Comparison of ENCODE assay signal across 8 cellular contexts in the genomic region with DNA sequence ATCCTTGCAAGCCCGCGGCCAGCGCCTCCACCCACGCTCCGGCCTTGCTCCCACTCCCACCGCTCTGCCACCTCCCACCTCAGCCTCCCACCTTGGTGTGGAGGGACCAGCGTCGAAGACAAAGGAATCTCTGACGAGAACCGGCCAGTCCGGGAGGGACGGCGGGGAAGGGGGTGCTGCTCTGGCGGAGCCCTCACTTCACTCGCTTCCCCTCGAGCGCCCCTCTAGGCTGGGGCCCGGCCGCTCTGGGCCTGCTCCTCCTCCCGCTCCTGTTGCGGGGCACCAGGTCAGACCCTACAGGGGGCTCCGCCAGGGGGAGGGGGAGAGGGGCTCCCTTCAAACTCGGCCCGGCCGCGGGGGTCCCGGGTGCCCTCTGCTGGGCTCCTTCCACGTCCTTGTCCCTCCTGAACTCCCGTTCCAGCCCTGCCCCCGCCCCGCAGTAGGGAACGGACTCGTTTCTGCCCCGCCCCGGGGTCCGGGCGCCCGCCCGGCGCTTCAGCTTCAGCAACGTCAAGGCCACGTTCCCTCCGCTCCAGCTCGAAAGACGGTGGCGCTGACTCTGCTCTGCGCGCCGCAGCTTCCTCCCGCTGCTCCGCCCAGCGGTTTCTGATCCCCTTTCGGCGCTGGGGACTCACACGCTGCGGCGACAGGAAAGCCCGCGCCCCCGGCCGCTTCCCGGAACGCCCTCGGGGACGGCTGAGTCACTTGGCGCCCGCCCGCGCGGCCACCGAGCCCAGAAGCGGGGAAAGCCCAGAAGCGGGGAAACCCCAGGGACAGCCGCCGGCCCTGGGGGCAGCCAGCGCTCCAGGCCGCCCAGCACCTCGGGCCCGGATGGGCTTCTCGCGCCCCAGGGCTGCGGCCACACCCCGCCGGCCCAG. TPM values are rescaled to one million over a fixed set of nuclear protein-coding genes. Genes with fewer than 3 reads are reported as not detected.
A peak's percentile ranks its signal among the peaks of the same experiment; 100 is the strongest.
DNase-seq lines count a peak whose midpoint lies in the region; ATAC-seq and TF ChIP-seq lines count a peak whose summit lies in the region.

No MANE protein-coding gene starts in this region.

- peak; percentile 82 for DNase-seq in GM12864 (ENCODE audit: low read depth)
- DNase-seq in NB4 (ENCODE audit: low read depth), result peak; percentile 97
- DNase-seq in SKM-1 treated with dmso at 0.1 percent for 144 hours (lab: John Stamatoyannopoulos, UW; ENCODE audit: unreplicated experiment), result peak; percentile 92
- DNase-seq in activated naive CD8-positive, alpha-beta T cell treated with anti-CD3 and anti-CD28 coated beads, Interleukin-2, amount 10 ng/mL, durations not matched to agents 7 days and 5 days, result peak; percentile 92
- DNase-seq in heart left ventricle, result peak; percentile 90 to 96 (median 93)
- DNase-seq in posterior cingulate gyrus, result peak; percentile 43 to 95 (median 67)
- DNase-seq in upper lobe of left lung, result peak; percentile 93 to 97

- intact Hi-C loops in heart left ventricle (cut with DNase I), result loop anchor here in 7 of 10 donors (2.0 to 10.0 kb wide), 3 partner anchors 28 to 48 kb away; a partner anchor contains a TSS
- intact Hi-C loops in posterior cingulate gyrus (cut with DNase I), result no loop called here

- H3K27ac Mint-ChIP-seq in activated naive CD8-positive, alpha-beta T cell treated with anti-CD3 and anti-CD28 coated beads, Interleukin-2, amount 10 ng/mL, durations not matched to agents 7 days and 5 days, result peak overlapping the region; percentile 88

- H3K9me3 Mint-ChIP-seq in activated naive CD8-positive, alpha-beta T cell treated with anti-CD3 and anti-CD28 coated beads, Interleukin-2, amount 10 ng/mL, durations not matched to agents 7 days and 5 days, result no peaks in the 10 kb centered on the region

- H3K36me3 Mint-ChIP-seq in activated naive CD8-positive, alpha-beta T cell treated with anti-CD3 and anti-CD28 coated beads, Interleukin-2, amount 10 ng/mL, durations not matched to agents 7 days and 5 days, result no peaks in the 10 kb centered on the region

- H3K4me1 ChIP-seq in heart left ventricle (peaks cover 0 to 72% (median 43%) of the 10 kb centered on the region in 12 donors), upper lobe of left lung (peaks cover 21 to 55% (median 29%) of the 10 kb centered on the region in 4 donors)

- peak overlapping the region; percentile 86 for H3K4me3 Mint-ChIP-seq in activated naive CD8-positive, alpha-beta T cell treated with anti-CD3 and anti-CD28 coated beads, Interleukin-2, amount 10 ng/mL, durations not matched to agents 7 days and 5 days

- H3K9me3 ChIP-seq in heart left ventricle, result no peaks in the 10 kb centered on the region
- no peaks in the 10 kb centered on the region for H3K9me3 ChIP-seq in upper lobe of left lung

- H3K27me3 ChIP-seq in heart left ventricle, result no peaks in the 10 kb centered on the region
- H3K27me3 ChIP-seq in upper lobe of left lung, result no peaks in the 10 kb centered on the region

- H3K36me3 ChIP-seq in heart left ventricle, result no peaks in the 10 kb centered on the region
- H3K36me3 ChIP-seq in upper lobe of left lung, result no peaks in the 10 kb centered on the region

- H3K4me3 ChIP-seq in GM12864 (ENCODE audit: low read depth, low read length) (peak overlapping the region; percentile 83), NB4 (ENCODE audit: low read depth, low read length) (peak overlapping the region; percentile 70), heart left ventricle (peak overlapping the region; percentile 8 to 76 (median 64)), upper lobe of left lung (peak overlapping the region; percentile 5 to 65 (median 52))

- WGBS in heart left ventricle, 4 donors, result 1 to 2% (median 1%) methylated on average over 30 to 84 of the region's 84 CpGs
- WGBS in upper lobe of left lung, 2 donors, result 2 to 7% methylated on average over 19 to 29 of the region's 84 CpGs

- H3K27ac ChIP-seq in heart left ventricle (peak overlapping the region; percentile 80 to 98 (median 92)), upper lobe of left lung (peak overlapping the region; percentile 94 to 97 (median 95))

- TF ChIP-seq POLR2A in NB4 (IDR thresholded peaks at IDR 0.05; ENCODE audit: extremely low read depth, insufficient read length), result peak; percentile 60
- peak in 1 of 2 donors; percentile 39 for TF ChIP-seq POLR2A in heart left ventricle (IDR thresholded peaks at IDR 0.05)
- peak in 3 of 4 donors; percentile 8 to 76 (median 65) for TF ChIP-seq POLR2A in upper lobe of left lung (IDR thresholded peaks at IDR 0.05)

- ATAC-seq in HG02571 (IDR thresholded peaks at IDR 0.05; ENCODE audit: unreplicated experiment) (peak; percentile 81), heart left ventricle (peak; percentile 84 to 95 (median 93)), upper lobe of left lung (ENCODE audit: low FRiP score in 2 of 2) (peak; percentile 95)
- ATAC-seq in activated naive CD8-positive, alpha-beta T cell treated with anti-CD3 and anti-CD28 coated beads, Interleukin-2, amount 10 ng/mL, durations not matched to agents 7 days and 5 days (ENCODE audit: low read depth), result peak; percentile 89

- peaks cover 12% of the 10 kb centered on the region for H3K4me1 Mint-ChIP-seq in activated naive CD8-positive, alpha-beta T cell treated with anti-CD3 and anti-CD28 coated beads, Interleukin-2, amount 10 ng/mL, durations not matched to agents 7 days and 5 days

- H3K27me3 Mint-ChIP-seq in activated naive CD8-positive, alpha-beta T cell treated with anti-CD3 and anti-CD28 coated beads, Interleukin-2, amount 10 ng/mL, durations not matched to agents 7 days and 5 days, result peaks cover 25% of the 10 kb centered on the region

- POLR2A ChIA-PET in activated naive CD8-positive, alpha-beta T cell treated with anti-CD3 and anti-CD28 coated beads, Interleukin-2, amount 10 ng/mL, durations not matched to agents 7 days and 5 days (lab: Charles Lee), result interaction anchor here (0.6 to 1.3 kb wide), 5 partner anchors 12 to 178 kb away, joined by 3 to 13 read pairs (median 3); a partner anchor contains a TSS

- peak; percentile 4 to 92 (median 86) for TF ChIP-seq EP300 in upper lobe of left lung (IDR thresholded peaks at IDR 0.05)

- TF ChIP-seq CTCF in GM12864 (IDR thresholded peaks at IDR 0.05; ENCODE audit: low read depth, low read length, missing control alignments), result peak; percentile 9
- TF ChIP-seq CTCF in NB4 (IDR thresholded peaks at IDR 0.05; ENCODE audit: low read depth, low read length), result no peak
- TF ChIP-seq CTCF in heart left ventricle (IDR thresholded peaks at IDR 0.05), result peak in 8 of 12 donors; percentile 9 to 44 (median 25)
- TF ChIP-seq CTCF in upper lobe of left lung (IDR thresholded peaks at IDR 0.05), result peak in 5 of 6 experiments; percentile 3 to 17 (median 10)

RNA-seq across cellular contexts. Expression of a gene that starts 28.6 kb away (rescaled TPM):
- total RNA-seq in activated naive CD8-positive, alpha-beta T cell treated with anti-CD3 and anti-CD28 coated beads, Interleukin-2, amount 10 ng/mL, durations not matched to agents 7 days and 5 days, result 1 to 10 TPM; 1.6 to 1.7 TPM
- total RNA-seq in heart left ventricle (10 to 100 TPM; 29.8 to 79.1 (median 37.8) TPM), upper lobe of left lung (10 to 100 TPM; 47.1 to 91.0 (median 66.2) TPM)
- 10 to 100 TPM; 10.4 to 28.6 TPM for polyA plus RNA-seq in heart left ventricle

Comparison
In these comparisons a context has a peak if more than half of its experiments do, and no peak if none do; other contexts are left out.
1. Peak in every context shown above with its lines: DNase-seq, ATAC-seq, H3K4me3 ChIP-seq and H3K27ac ChIP-seq.
2. RNA of a gene that starts 28.6 kb away (total RNA-seq): 47.1 to 91.0 TPM in upper lobe of left lung and 29.8 to 79.1 TPM in heart left ventricle; 1.6 to 1.7 TPM in activated naive CD8-positive, alpha-beta T cell treated with anti-CD3 and anti-CD28 coated beads, Interleukin-2, amount 10 ng/mL, durations not matched to agents 7 days and 5 days; every median in the first group is over 10 times any median in the second.